In genomic region chr17:38674749-38675615, GRCh38 we compare ENCODE assay signal across 7 cellular contexts.
DNase-seq lines count a peak whose midpoint lies in the region; ATAC-seq lines count a peak whose summit lies in the region.

EPOP (minus strand) TSS chr17:38674957; CDS start chr17:38674495, 462 bp downstream.

- ATAC-seq in GM18517 (IDR thresholded peaks at IDR 0.05; ENCODE audit: unreplicated experiment) (peak; percentile 61), HG03097 (IDR thresholded peaks at IDR 0.05; ENCODE audit: low FRiP score, unreplicated experiment) (peak; percentile 53)

- peak; percentile 72 for DNase-seq in NCI-H226
- DNase-seq in activated CD4-positive, CD25-positive, alpha-beta regulatory T cell treated with anti-CD3 and anti-CD28 coated beads, Interleukin-2, amount 50 U/mL, for 16 hours (ENCODE audit: low read depth, low spot score), result peak; percentile 65
- peak; percentile 76 for DNase-seq in central memory CD4-positive, alpha-beta T cell
- peak; percentile 44 for DNase-seq in kidney glomerular epithelial cell (lab: John Stamatoyannopoulos, UW)
- DNase-seq in stimulated activated CD4-positive, alpha-beta T cell treated with anti-CD3 and anti-CD28 coated beads, Interleukin-1b, Interleukin-23, amount 100 ng/mL, for 24 hours (ENCODE audit: low read depth in 4 of 4, low spot score in 1 of 4), result peak; percentile 73 to 96 (median 86)

Comparison
In these comparisons a context has a peak if more than half of its experiments do, and no peak if none do; other contexts are left out.
1. Peak in every context shown above with its lines: DNase-seq and ATAC-seq.